ENCODE assay signal across 12 cellular contexts in genomic region chr12:46209165-46209564, GRCh38. TPM values are rescaled to one million over a fixed set of nuclear protein-coding genes. Genes with fewer than 3 reads are reported as not detected.
DNase-seq lines count a peak whose midpoint lies in the region; ATAC-seq, FAIRE-seq and TF ChIP-seq lines count a peak whose summit lies in the region.
"Had no signal": no experiment of that assay in that cellular context is flagged by ENCODE, and none has a peak within 500 bp of the region (broad histone marks: within the 10 kb centered on the region; RNA-seq: fewer than 3 reads in every experiment).

No MANE protein-coding gene starts in this region.

- H3K4me1 ChIP-seq in A673 (ENCODE audit: insufficient read depth, low read length, poor library complexity, severe bottlenecking), result peaks cover 21% of the 10 kb centered on the region
- H3K4me1 ChIP-seq in gastroesophageal sphincter, result peaks cover 13 to 92% (median 32%) of the 10 kb centered on the region in 3 donors
- H3K4me1 ChIP-seq: testis had no signal

- no peak for TF ChIP-seq CTCF in A673 (conservative IDR thresholded peaks at IDR 0.05; ENCODE audit: low read depth, low read length)
- TF ChIP-seq CTCF in gastroesophageal sphincter (IDR thresholded peaks at IDR 0.05), result no peak
- no peak for TF ChIP-seq CTCF in RWPE1 (conservative IDR thresholded peaks at IDR 0.05; ENCODE audit: low read depth)

- H3K4me3 Mint-ChIP-seq in activated CD4-positive, alpha-beta memory T cell treated with anti-CD3 and anti-CD28 coated beads, Interleukin-2, amount 10 ng/mL, durations not matched to agents 7 days and 5 days, result no peak overlapping the region

- H3K4me3 ChIP-seq in A673 (ENCODE audit: low read depth, low read length, poor library complexity, severe bottlenecking) (no peak overlapping the region), gastroesophageal sphincter (no peak overlapping the region)
- H3K4me3 ChIP-seq: HAP-1, K562, testis had no signal

- no peaks in the 10 kb centered on the region for H3K9me3 Mint-ChIP-seq in activated CD4-positive, alpha-beta memory T cell treated with anti-CD3 and anti-CD28 coated beads, Interleukin-2, amount 10 ng/mL, durations not matched to agents 7 days and 5 days

- TF ChIP-seq EP300 in gastroesophageal sphincter (IDR thresholded peaks at IDR 0.05), result no peak

- H3K27me3 Mint-ChIP-seq in activated CD4-positive, alpha-beta memory T cell treated with anti-CD3 and anti-CD28 coated beads, Interleukin-2, amount 10 ng/mL, durations not matched to agents 7 days and 5 days, result no peaks in the 10 kb centered on the region

- peaks cover 62% of the 10 kb centered on the region for H3K4me1 Mint-ChIP-seq in activated CD4-positive, alpha-beta memory T cell treated with anti-CD3 and anti-CD28 coated beads, Interleukin-2, amount 10 ng/mL, durations not matched to agents 7 days and 5 days

- 17 to 33% methylated on average over 4 of the region's 4 CpGs for WGBS in gastroesophageal sphincter (ENCODE audit: low coverage in 1 of 2), 2 donors

- no peaks in the 10 kb centered on the region for H3K9me3 ChIP-seq in A673 (ENCODE audit: low read depth, low read length, poor library complexity, severe bottlenecking)
- H3K9me3 ChIP-seq in gastroesophageal sphincter, result no peaks in the 10 kb centered on the region
- H3K9me3 ChIP-seq: HAP-1, testis had no signal

- TF ChIP-seq POLR2A in GM12892 (IDR thresholded peaks at IDR 0.05; ENCODE audit: low read depth, low read length) (no peak), gastroesophageal sphincter (IDR thresholded peaks at IDR 0.05) (no peak)

- POLR2A ChIA-PET in A673 (lab: Charles Lee; ENCODE audit: low non-redundant PET), result no interaction called here
- POLR2A ChIA-PET in activated CD4-positive, alpha-beta memory T cell treated with anti-CD3 and anti-CD28 coated beads, Interleukin-2, amount 10 ng/mL, durations not matched to agents 7 days and 5 days (lab: Charles Lee), result interaction anchor here (1.2 to 7.8 kb wide), 5 partner anchors 9 to 162 kb away, joined by 3 to 44 read pairs (median 10); partner anchors contain the start of gene SLC38A1
- POLR2A ChIA-PET in RWPE1 (lab: Yijun Ruan, JAX; ENCODE audit: low non-redundant PET), result no interaction called here

- H3K27ac ChIP-seq in A673 (ENCODE audit: low read depth, low read length, poor library complexity, severe bottlenecking) (no peak overlapping the region), gastroesophageal sphincter (peak overlapping the region; percentile 61 to 83 (median 78)), RWPE1 (no peak overlapping the region)
- H3K27ac ChIP-seq: testis had no signal

- peak overlapping the region; percentile 73 for H3K27ac Mint-ChIP-seq in activated CD4-positive, alpha-beta memory T cell treated with anti-CD3 and anti-CD28 coated beads, Interleukin-2, amount 10 ng/mL, durations not matched to agents 7 days and 5 days

- BruUV-seq in A673 (replicated peaks; lab: Mats Ljungman, UMichigan), result no TSS peak

- peaks cover 4% of the 10 kb centered on the region for H3K36me3 ChIP-seq in A673 (ENCODE audit: insufficient read depth, low read length, poor library complexity, severe bottlenecking)
- peaks cover 0 to 11% of the 10 kb centered on the region in 2 donors for H3K36me3 ChIP-seq in gastroesophageal sphincter

- H3K36me3 Mint-ChIP-seq in activated CD4-positive, alpha-beta memory T cell treated with anti-CD3 and anti-CD28 coated beads, Interleukin-2, amount 10 ng/mL, durations not matched to agents 7 days and 5 days (ENCODE audit: low read depth), result peaks cover 93% of the 10 kb centered on the region

- no peaks in the 10 kb centered on the region for H3K27me3 ChIP-seq in A673 (replicated peaks; ENCODE audit: insufficient read depth, low read depth, low read length, poor library complexity)
- no peaks in the 10 kb centered on the region for H3K27me3 ChIP-seq in gastroesophageal sphincter
- H3K27me3 ChIP-seq: testis had no signal

- intact Hi-C loops in A673 (cut with micrococcal nuclease; ENCODE audit: unreplicated experiment), result no loop called here

- DNase-seq in A673 (ENCODE audit: low spot score) (peak; percentile 19), GM12892 (ENCODE audit: insufficient read length) (no peak), MV-4-11 (lab: John Stamatoyannopoulos, UW) (no peak), RWPE1 (ENCODE audit: low spot score) (no peak)
- DNase-seq in activated CD4-positive, alpha-beta memory T cell treated with anti-CD3 and anti-CD28 coated beads, Interleukin-2, amount 10 ng/mL, durations not matched to agents 7 days and 5 days, result no peak
- DNase-seq in effector CD4-positive, alpha-beta T cell, result no peak
- DNase-seq: testis had no signal

- ATAC-seq in gastroesophageal sphincter (peak; percentile 42), GM19452 (IDR thresholded peaks at IDR 0.05; ENCODE audit: unreplicated experiment) (no peak)
- ATAC-seq: K562 had no signal

- CTCF ChIA-PET in A673 (lab: Charles Lee), result no interaction called here
- CTCF ChIA-PET in activated CD4-positive, alpha-beta memory T cell treated with anti-CD3 and anti-CD28 coated beads, Interleukin-2, amount 10 ng/mL, durations not matched to agents 7 days and 5 days (lab: Charles Lee), result no interaction called here
- CTCF ChIA-PET in RWPE1 (lab: Yijun Ruan, JAX), result interaction anchor here (0.7 kb wide), 1 partner anchor 23 kb away, joined by 3 read pairs; no protein-coding TSS in a partner anchor

- FAIRE-seq in GM12892 (lab: Jason Lieb, UNC), result peak; percentile 9
- FAIRE-seq: G401.6, K562 had no signal

RNA-seq across cellular contexts. Expression of gene SLC38A1, which starts 59.7 kb away (rescaled TPM):
- total RNA-seq in A673 (2021) (78.9 and 88.9 TPM in 2 replicates), gastroesophageal sphincter (100 to 1,000 TPM; 175 to 273 (median 195) TPM)
- polyA plus RNA-seq in GM12892 (2012; ENCODE audit: missing spikeins), result 56.2 TPM
- 100 to 1,000 TPM; 209 to 214 TPM for total RNA-seq in activated CD4-positive, alpha-beta memory T cell treated with anti-CD3 and anti-CD28 coated beads, Interleukin-2, amount 10 ng/mL, durations not matched to agents 7 days and 5 days

Comparison
In these comparisons a context has a peak if more than half of its experiments do, and no peak if none do; other contexts are left out.
1. H3K27ac ChIP-seq: peak in gastroesophageal sphincter (4 of 4); none in A673 (single experiment) and RWPE1 (single experiment).